ENCODE assay signal across 1 cellular context in genomic region chr12:68828669-68829068, GRCh38.
TF ChIP-seq lines count a peak whose summit lies in the region.

No MANE protein-coding gene starts in this region.

TF ChIP-seq in K562, 482 proteins besides CTCF, POLR2A, EP300 and RAD21:
- no peak for TF ChIP-seq ZHX1 (conservative IDR thresholded peaks at IDR 0.05; ENCODE audit: low read length)
- no peak for TF ChIP-seq ZNF274 (IDR thresholded peaks at IDR 0.05; ENCODE audit: borderline replicate concordance, low read depth, low read length)
- no peak for TF ChIP-seq ZZZ3 (IDR thresholded peaks at IDR 0.05)
- TF ChIP-seq ZNF780A (CRISPR knock-in tag; IDR thresholded peaks at IDR 0.05): no peak
- TF ChIP-seq HMG20A (CRISPR knock-in tag; conservative IDR thresholded peaks at IDR 0.05): no peak
- TF ChIP-seq NR4A1 (CRISPR knock-in tag; IDR thresholded peaks at IDR 0.05): no peak
- TF ChIP-seq NR4A1 (tag; IDR thresholded peaks at IDR 0.05): no peak
- TF ChIP-seq GMEB1 (CRISPR knock-in tag; IDR thresholded peaks at IDR 0.05): no peak
- no peak for TF ChIP-seq HINFP (tag; conservative IDR thresholded peaks at IDR 0.05; ENCODE audit: low read depth)
- no peak for TF ChIP-seq SNAPC5 (CRISPR knock-in tag; IDR thresholded peaks at IDR 0.05)
- no peak for TF ChIP-seq ZNF766 (CRISPR knock-in tag; conservative IDR thresholded peaks at IDR 0.05)
- no peak for TF ChIP-seq NBN (IDR thresholded peaks at IDR 0.05; ENCODE audit: low read depth)
- TF ChIP-seq ZNF668 (CRISPR knock-in tag; IDR thresholded peaks at IDR 0.05): no peak
